ENCODE assay signal across 1 cellular context in genomic region chr17:32349854-32350661, GRCh38.
TF ChIP-seq lines count a peak whose summit lies in the region.

ZNF207 (plus strand) TSS chr17:32350157; CDS start chr17:32350286, 129 bp downstream.

TF ChIP-seq in SK-N-SH, 30 proteins besides CTCF, POLR2A, EP300 and RAD21 (continued from another document):
- TF ChIP-seq, protein P1, sequence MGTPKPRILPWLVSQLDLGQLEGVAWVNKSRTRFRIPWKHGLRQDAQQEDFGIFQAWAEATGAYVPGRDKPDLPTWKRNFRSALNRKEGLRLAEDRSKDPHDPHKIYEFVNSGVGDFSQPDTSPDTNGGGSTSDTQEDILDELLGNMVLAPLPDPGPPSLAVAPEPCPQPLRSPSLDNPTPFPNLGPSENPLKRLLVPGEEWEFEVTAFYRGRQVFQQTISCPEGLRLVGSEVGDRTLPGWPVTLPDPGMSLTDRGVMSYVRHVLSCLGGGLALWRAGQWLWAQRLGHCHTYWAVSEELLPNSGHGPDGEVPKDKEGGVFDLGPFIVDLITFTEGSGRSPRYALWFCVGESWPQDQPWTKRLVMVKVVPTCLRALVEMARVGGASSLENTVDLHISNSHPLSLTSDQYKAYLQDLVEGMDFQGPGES (IDR thresholded peaks at IDR 0.05; ENCODE audit: low read depth, low read length): no peak
- TF ChIP-seq RFX5 (IDR thresholded peaks at IDR 0.05; ENCODE audit: low read length) (no peak; the same call in 1 of the 2 replicates), TCF12 (IDR thresholded peaks at IDR 0.05) (no peak), GATA2 (CRISPR knock-in tag; IDR thresholded peaks at IDR 0.05) (no peak), USF2 (IDR thresholded peaks at IDR 0.05; ENCODE audit: borderline replicate concordance, low read depth, low read length) (peak; percentile 89), EZH2phosphoT487 (IDR thresholded peaks at IDR 0.05; ENCODE audit: borderline replicate concordance, low read depth) (no peak), NFIC (IDR thresholded peaks at IDR 0.05; ENCODE audit: borderline replicate concordance) (no peak)
TF ChIP-seq in SK-N-SH: peak in this region for 10.
